In the genomic region with DNA sequence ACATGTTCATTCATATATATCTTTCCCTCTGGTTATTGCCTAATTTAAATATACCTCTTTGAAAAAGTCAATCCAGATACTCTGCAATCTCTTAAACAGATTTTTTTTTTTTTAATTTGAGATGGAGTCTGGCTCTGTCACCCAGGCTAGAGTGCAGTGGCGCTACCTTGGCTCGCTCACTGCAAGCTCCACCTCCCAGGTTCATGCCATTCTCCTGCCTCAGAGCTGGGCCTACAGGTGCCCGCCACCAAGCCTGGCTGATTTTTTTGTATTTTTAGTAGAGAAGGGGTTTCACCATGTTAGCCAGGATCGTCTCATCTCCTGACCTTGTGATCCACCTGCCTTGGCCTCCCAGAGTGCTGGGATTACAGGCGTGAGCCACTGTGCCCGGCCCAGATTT, we compare ENCODE assay signal across 2 cellular contexts. TPM values are rescaled to one million over a fixed set of nuclear protein-coding genes. Genes with fewer than 3 reads are reported as not detected.
DNase-seq lines count a peak whose midpoint lies in the region; TF ChIP-seq lines count a peak whose summit lies in the region.
"Not testable (repeated sequence)": the region's sequence is repeated elsewhere in the genome, so short reads cannot be mapped to it uniquely, and the experiment has no call there.

No MANE protein-coding gene starts in this region.

- not testable (repeated sequence) for TF ChIP-seq CTCF in osteoblast (IDR thresholded peaks at IDR 0.05; ENCODE audit: extremely low read depth, low read depth, low read length)

- not testable (repeated sequence) for H3K27me3 ChIP-seq in osteoblast (ENCODE audit: insufficient read depth, low read length); trophoblast cell (ENCODE audit: insufficient read depth, low read length)

- not testable (repeated sequence) for H2AK5ac ChIP-seq in trophoblast cell (ENCODE audit: low read length)

- not testable (repeated sequence) for H3K9ac ChIP-seq in trophoblast cell (ENCODE audit: low read length)

- not testable (repeated sequence) for H3K18ac ChIP-seq in trophoblast cell (ENCODE audit: low read length)

- not testable (repeated sequence) for H4K91ac ChIP-seq in trophoblast cell (ENCODE audit: low read depth, low read length)

- not testable (repeated sequence) for H3K23ac ChIP-seq in trophoblast cell (ENCODE audit: low read length)

- H3K14ac ChIP-seq in trophoblast cell (ENCODE audit: low read length): not testable (repeated sequence)

- no CpG with 5 or more reads among the region's 6 CpGs for WGBS in trophoblast cell (ENCODE audit: extremely low coverage, insufficient coverage, insufficient read length)

- not testable (repeated sequence) for DNase-seq in osteoblast (ENCODE audit: insufficient read length, low spot score, missing footprints)
- peak; percentile 73 to 75 for DNase-seq in trophoblast cell

- not testable (repeated sequence) for H3K4me2 ChIP-seq in osteoblast (ENCODE audit: insufficient read depth, low read length); trophoblast cell (ENCODE audit: low read length)

- H3K36me3 ChIP-seq in osteoblast (ENCODE audit: insufficient read depth, low read length) (peaks cover 51% of the 10 kb centered on the region), trophoblast cell (ENCODE audit: control insufficient read depth in 1 of 2, insufficient read depth in 2 of 2, low read length in 2 of 2) (peaks cover 12% of the 10 kb centered on the region in 2 experiments)

- not testable (repeated sequence) for H4K8ac ChIP-seq in trophoblast cell (ENCODE audit: low read depth, low read length)

- H3K4me1 ChIP-seq in osteoblast (ENCODE audit: insufficient read depth, low read length); trophoblast cell (ENCODE audit: control insufficient read depth in 1 of 2, insufficient read depth in 2 of 2, low read length in 2 of 2): not testable (repeated sequence)

- H2BK5ac ChIP-seq in trophoblast cell (ENCODE audit: low read depth, low read length, poor library complexity): not testable (repeated sequence)

- not testable (repeated sequence) for H3K79me1 ChIP-seq in trophoblast cell (ENCODE audit: low read length)

- not testable (repeated sequence) for H2BK120ac ChIP-seq in trophoblast cell (ENCODE audit: insufficient read depth, low read length, poor library complexity)

- not testable (repeated sequence) for H2BK12ac ChIP-seq in trophoblast cell (ENCODE audit: low read length)

- H3K27ac ChIP-seq in osteoblast (ENCODE audit: low read depth, low read length): peak overlapping the region; percentile 63
- not testable (repeated sequence) for H3K27ac ChIP-seq in trophoblast cell (ENCODE audit: low read depth, low read length)

- not testable (repeated sequence) for H3K4me3 ChIP-seq in osteoblast (ENCODE audit: insufficient read depth, low read length); trophoblast cell (ENCODE audit: low read depth, low read length)

- not testable (repeated sequence) for H3K79me2 ChIP-seq in osteoblast (ENCODE audit: insufficient read depth, low read length); trophoblast cell (ENCODE audit: control insufficient read depth, insufficient read depth, low read length, poor library complexity)

- H4K20me1 ChIP-seq in osteoblast (ENCODE audit: insufficient read depth, low read length): not testable (repeated sequence)

- not testable (repeated sequence) for H3K9me3 ChIP-seq in osteoblast (ENCODE audit: low read depth, low read length); trophoblast cell (ENCODE audit: insufficient read depth, low read depth, low read length)

- not testable (repeated sequence) for H4K12ac ChIP-seq in trophoblast cell (ENCODE audit: low read depth, low read length)

- H3K4ac ChIP-seq in trophoblast cell (ENCODE audit: low read depth, low read length): not testable (repeated sequence)

- not testable (repeated sequence) for H2AFZ ChIP-seq in osteoblast (ENCODE audit: low read length); trophoblast cell (ENCODE audit: insufficient read depth, low read length, poor library complexity)

RNA-seq across cellular contexts. Expression of a gene that starts 28.8 kb away (rescaled TPM):
- total RNA-seq in osteoblast: 52.1 and 54.2 TPM in 2 replicates
- polyA plus RNA-seq in trophoblast cell (2013): 8.5 and 8.7 TPM in 2 replicates
